Comparison of ENCODE assay signal across 11 cellular contexts in genomic region chr10:103716206-103717160, GRCh38.
DNase-seq lines count a peak whose midpoint lies in the region; ATAC-seq and TF ChIP-seq lines count a peak whose summit lies in the region.
"Had no signal": no experiment of that assay in that cellular context is flagged by ENCODE, and none has a peak within 500 bp of the region (broad histone marks: within the 10 kb centered on the region; RNA-seq: fewer than 3 reads in every experiment).

No MANE protein-coding gene starts in this region.

- peaks cover 54% of the 10 kb centered on the region for H3K4me1 Mint-ChIP-seq in nephron progenitor cell

- H3K36me3 Mint-ChIP-seq in nephron progenitor cell (ENCODE audit: low read depth) = no peaks in the 10 kb centered on the region

- H3K9ac ChIP-seq in liver (ENCODE audit: low read depth in 1 of 2, low read length in 2 of 2) = no peak overlapping the region

- peaks cover 10% of the 10 kb centered on the region for H3K27me3 Mint-ChIP-seq in nephron progenitor cell (ENCODE audit: low read depth, poor library complexity)

- H3K27ac Mint-ChIP-seq in nephron progenitor cell = no peak overlapping the region

- DNase-seq in HT-29 (ENCODE audit: low spot score) (peak; percentile 90), choroid plexus epithelial cell (ENCODE audit: low read depth) (peak; percentile 35), superior temporal gyrus (ENCODE audit: extremely low spot score) (peak; percentile 90), nephron progenitor cell (no peak)
- no peak for DNase-seq in activated CD4-positive, alpha-beta T cell treated with anti-CD3 and anti-CD28 coated beads for 4 hours
- no peak for DNase-seq in activated CD8-positive, alpha-beta memory T cell treated with anti-CD3 and anti-CD28 coated beads, Interleukin-2, amount 50 U/mL, for 4 hours
- DNase-seq: activated gamma-delta T cell, dermis blood vessel endothelial cell, NCI-H1092 had no signal

- H3K27me3 ChIP-seq in liver (ENCODE audit: control insufficient read depth in 4 of 4, insufficient read depth in 4 of 4, low read length in 3 of 4) = no peaks in the 10 kb centered on the region

- H3K4me3 Mint-ChIP-seq in nephron progenitor cell = no peak overlapping the region

- H3K4me3 ChIP-seq in choroid plexus epithelial cell (ENCODE audit: low read depth, low read length) (no peak overlapping the region), liver (ENCODE audit: low read depth in 1 of 3, low read length in 3 of 3) (no peak overlapping the region)

- peaks cover 0 to 2% (median 0%) of the 10 kb centered on the region in 4 donors for H3K36me3 ChIP-seq in liver (ENCODE audit: control insufficient read depth in 4 of 4, insufficient read depth in 3 of 4, low read depth in 1 of 4, low read length in 3 of 4)

- TF ChIP-seq RAD21 in liver (IDR thresholded peaks at IDR 0.05) = no peak

- H3K9me3 Mint-ChIP-seq in nephron progenitor cell = no peaks in the 10 kb centered on the region

- WGBS in liver = 84% methylated on average over 11 of the region's 11 CpGs

- H3K4me1 ChIP-seq in liver (ENCODE audit: control insufficient read depth in 4 of 4, insufficient read depth in 4 of 4, low read length in 3 of 4) = no peaks in the 10 kb centered on the region

- H3K9me3 ChIP-seq in liver (ENCODE audit: control insufficient read depth in 4 of 4, low read length in 3 of 4) = no peaks in the 10 kb centered on the region

- H3K27ac ChIP-seq in liver (ENCODE audit: low read depth in 1 of 2, low read length in 2 of 2) = no peak overlapping the region

- ATAC-seq in HG03045 (IDR thresholded peaks at IDR 0.05; ENCODE audit: unreplicated experiment) = no peak

- TF ChIP-seq CTCF in choroid plexus epithelial cell (conservative IDR thresholded peaks at IDR 0.05; ENCODE audit: low read depth, low read length) (peak; percentile 19), liver (IDR thresholded peaks at IDR 0.05; ENCODE audit: low read depth, low read length, missing input control) (no peak), nephron progenitor cell (IDR thresholded peaks at IDR 0.05) (no peak)

TF ChIP-seq in liver, 16 proteins besides CTCF, POLR2A, EP300 and RAD21:
- TF ChIP-seq ZBTB33 (IDR thresholded peaks at IDR 0.05) = no peak
- TF ChIP-seq FOXA2 (IDR thresholded peaks at IDR 0.05) = no peak
- TF ChIP-seq JUND (IDR thresholded peaks at IDR 0.05) = no peak
- peak; percentile 33 for TF ChIP-seq SP1 (IDR thresholded peaks at IDR 0.05)
- no peak for TF ChIP-seq HNF4G (IDR thresholded peaks at IDR 0.05)
- no peak for TF ChIP-seq FOXA1 (IDR thresholded peaks at IDR 0.05)

Comparison
In these comparisons a context has a peak if more than half of its experiments do, and no peak if none do; other contexts are left out.
1. DNase-seq: peak in HT-29 (single experiment), choroid plexus epithelial cell (single experiment) and superior temporal gyrus (single experiment); none in activated CD4-positive, alpha-beta T cell treated with anti-CD3 and anti-CD28 coated beads for 4 hours (0 of 2), nephron progenitor cell (single experiment) and activated CD8-positive, alpha-beta memory T cell treated with anti-CD3 and anti-CD28 coated beads, Interleukin-2, amount 50 U/mL, for 4 hours (single experiment).